In genomic region chr11:17401841-17402240, GRCh38 we compare ENCODE assay signal across 18 cellular contexts. TPM values are rescaled to one million over a fixed set of nuclear protein-coding genes. Genes with fewer than 3 reads are reported as not detected.
DNase-seq lines count a peak whose midpoint lies in the region; ATAC-seq and TF ChIP-seq lines count a peak whose summit lies in the region.
"Had no signal": no experiment of that assay in that cellular context is flagged by ENCODE, and none has a peak within 500 bp of the region (broad histone marks: within the 10 kb centered on the region; RNA-seq: fewer than 3 reads in every experiment).

No MANE protein-coding gene starts in this region.

- no peaks in the 10 kb centered on the region for H4K20me1 ChIP-seq in BLaER1 treated with 17β-estradiol and CSF1 and Interleukin-3, amounts not matched to agents 10 nM and 100 nM

- no peak for TF ChIP-seq CTCF in chondrocyte (IDR thresholded peaks at IDR 0.05)

- peak overlapping the region; percentile 91 for H3K27ac Mint-ChIP-seq in stimulated activated memory B cell treated with anti-CD40 and anti-IgM and Interleukin-4, amounts not matched to agents 10 μg/mL and 1 μg/mL and 100 μg/mL, for 72 hours
- H3K27ac Mint-ChIP-seq in chondrocyte (ENCODE audit: unreplicated experiment) = no peak overlapping the region
- H3K27ac Mint-ChIP-seq: CD8-positive, alpha-beta T cell; HFFc6 had no signal

- intact Hi-C loops in posterior vena cava (cut with DNase I) = no loop called here

- no peak for ATAC-seq in stimulated activated memory B cell treated with anti-CD40 and anti-IgM and Interleukin-4, amounts not matched to agents 10 μg/mL and 1 μg/mL and 100 μg/mL, for 72 hours
- ATAC-seq: CD8-positive, alpha-beta T cell had no signal

- H3K9me3 Mint-ChIP-seq in stimulated activated memory B cell treated with anti-CD40 and anti-IgM and Interleukin-4, amounts not matched to agents 10 μg/mL and 1 μg/mL and 100 μg/mL, for 72 hours = peaks cover 3% of the 10 kb centered on the region
- H3K9me3 Mint-ChIP-seq in chondrocyte (ENCODE audit: low read depth) = no peaks in the 10 kb centered on the region
- H3K9me3 Mint-ChIP-seq: CD8-positive, alpha-beta T cell; HFFc6 had no signal

- H3K4me3 Mint-ChIP-seq in stimulated activated memory B cell treated with anti-CD40 and anti-IgM and Interleukin-4, amounts not matched to agents 10 μg/mL and 1 μg/mL and 100 μg/mL, for 72 hours = no peak overlapping the region
- H3K4me3 Mint-ChIP-seq in chondrocyte (ENCODE audit: unreplicated experiment) = no peak overlapping the region
- H3K4me3 Mint-ChIP-seq: CD8-positive, alpha-beta T cell; HFFc6 had no signal

- no peaks in the 10 kb centered on the region for H3K36me3 ChIP-seq in BLaER1 treated with 17β-estradiol and CSF1 and Interleukin-3, amounts not matched to agents 10 nM and 100 nM

- no peaks in the 10 kb centered on the region for H3K27me3 Mint-ChIP-seq in stimulated activated memory B cell treated with anti-CD40 and anti-IgM and Interleukin-4, amounts not matched to agents 10 μg/mL and 1 μg/mL and 100 μg/mL, for 72 hours
- H3K27me3 Mint-ChIP-seq in chondrocyte (ENCODE audit: low read depth) = peaks cover 12% of the 10 kb centered on the region

- peak overlapping the region in 2 of 11 experiments; percentile 1 to 41; a peak in 1 of 22 replicates for H3K27ac ChIP-seq in BLaER1 treated with 17β-estradiol and CSF1 and Interleukin-3, amounts not matched to agents 10 nM and 100 nM

- peak overlapping the region in 9 of 11 experiments; percentile 37 to 71 (median 59); a peak in 17 of 22 replicates for H3K4me2 ChIP-seq in BLaER1 treated with 17β-estradiol and CSF1 and Interleukin-3, amounts not matched to agents 10 nM and 100 nM

- H3K9ac ChIP-seq in BLaER1 treated with 17β-estradiol and CSF1 and Interleukin-3, amounts not matched to agents 10 nM and 100 nM = no peak overlapping the region

- H3K9me3 ChIP-seq in BLaER1 treated with 17β-estradiol and CSF1 and Interleukin-3, amounts not matched to agents 10 nM and 100 nM (replicated peaks in 1 of 11) = no peaks in the 10 kb centered on the region

- peaks cover 29 to 67% (median 59%) of the 10 kb centered on the region in 10 experiments for H3K4me1 ChIP-seq in BLaER1 treated with 17β-estradiol and CSF1 and Interleukin-3, amounts not matched to agents 10 nM and 100 nM

- H3K4me3 ChIP-seq in BLaER1 treated with 17β-estradiol and CSF1 and Interleukin-3, amounts not matched to agents 10 nM and 100 nM = no peak overlapping the region

- DNase-seq in RPMI7951 (ENCODE audit: low read depth) = peak; percentile 11
- peak; percentile 43 for DNase-seq in posterior vena cava (ENCODE audit: low spot score)
- no peak for DNase-seq in chondrocyte (ENCODE audit: low spot score)
- no peak for DNase-seq in NAMALWA (ENCODE audit: low spot score)
- no peak for DNase-seq in RKO (ENCODE audit: low spot score)
- DNase-seq: 8988T; AML-193; C1 segment of cervical spinal cord; CD8-positive, alpha-beta T cell; COR-L47; DMS153; DMS79 treated with DMSO at 0.1 percent for 48 hours; EL; GDM1; HCEC 1CT; HFFc6 had no signal

- H3K27me3 ChIP-seq in BLaER1 treated with 17β-estradiol and CSF1 and Interleukin-3, amounts not matched to agents 10 nM and 100 nM = no peaks in the 10 kb centered on the region

- no peaks in the 10 kb centered on the region for H3K36me3 Mint-ChIP-seq in stimulated activated memory B cell treated with anti-CD40 and anti-IgM and Interleukin-4, amounts not matched to agents 10 μg/mL and 1 μg/mL and 100 μg/mL, for 72 hours
- no peaks in the 10 kb centered on the region for H3K36me3 Mint-ChIP-seq in chondrocyte (ENCODE audit: low read depth)
- H3K36me3 Mint-ChIP-seq: CD8-positive, alpha-beta T cell had no signal

- peaks cover 40% of the 10 kb centered on the region for H3K4me1 Mint-ChIP-seq in stimulated activated memory B cell treated with anti-CD40 and anti-IgM and Interleukin-4, amounts not matched to agents 10 μg/mL and 1 μg/mL and 100 μg/mL, for 72 hours
- H3K4me1 Mint-ChIP-seq in chondrocyte (ENCODE audit: low read depth) = peaks cover 10% of the 10 kb centered on the region

RNA-seq across cellular contexts. Expression of gene KCNJ11, which starts 13.4 kb away (rescaled TPM):
- not detected in 2 replicates for total RNA-seq in RPMI7951 (2014; rRNA removed; shearing (Covaris generic))
- 1 to 10 TPM in 1 of 2 donors, under 1 TPM in 1; 0.56 to 1.3 TPM for total RNA-seq in posterior vena cava
- not detected in 3 replicates for total RNA-seq in chondrocyte
- total RNA-seq: HFFc6 had no signal

RNA-seq across cellular contexts. Expression of gene NCR3LG1, which starts 50.2 kb away (rescaled TPM):
- 1.1 TPM in 2 replicates for total RNA-seq in RPMI7951 (2014; rRNA removed; shearing (Covaris generic))
- total RNA-seq in posterior vena cava (1 to 10 TPM; 2.5 to 2.9 TPM), chondrocyte (7.5 to 9.4 TPM (median 7.9 TPM) in 3 replicates)

Comparison
In these comparisons a context has a peak if more than half of its experiments do, and no peak if none do; other contexts are left out.
1. DNase-seq: peak in RPMI7951 (single experiment) and posterior vena cava (single experiment); none in chondrocyte (single experiment), NAMALWA (single experiment) and RKO (single experiment).